8 cellular contexts compared by ENCODE assay signal in the genomic region with DNA sequence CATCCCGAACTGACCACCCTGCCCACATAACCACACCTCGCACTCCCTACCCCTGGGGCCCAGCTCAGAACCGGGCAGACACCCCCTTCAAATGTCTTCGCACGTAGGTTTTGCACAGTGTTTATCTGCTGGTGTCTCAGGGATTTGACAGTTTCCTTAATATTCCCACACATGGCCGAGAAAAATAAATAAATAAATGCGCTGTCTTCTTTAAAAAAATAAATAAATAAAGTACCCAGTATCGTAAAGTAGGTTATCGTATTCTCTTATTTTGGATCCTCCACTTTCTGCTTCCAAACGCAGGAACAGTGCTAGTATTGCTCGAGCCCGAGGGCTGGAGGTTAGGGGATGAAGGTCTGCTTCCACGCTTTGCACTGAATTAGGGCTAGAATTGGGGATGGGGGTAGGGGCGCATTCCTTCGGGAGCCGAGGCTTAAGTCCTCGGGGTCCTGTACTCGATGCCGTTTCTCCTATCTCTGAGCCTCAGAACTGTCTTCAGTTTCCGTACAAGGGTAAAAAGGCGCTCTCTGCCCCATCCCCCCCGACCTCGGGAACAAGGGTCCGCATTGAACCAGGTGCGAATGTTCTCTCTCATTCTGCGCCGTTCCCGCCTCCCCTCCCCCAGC. TPM values are rescaled to one million over a fixed set of nuclear protein-coding genes. Genes with fewer than 3 reads are reported as not detected.
A peak's percentile ranks its signal among the peaks of the same experiment; 100 is the strongest.
DNase-seq lines count a peak whose midpoint lies in the region; ATAC-seq and TF ChIP-seq lines count a peak whose summit lies in the region.

No MANE protein-coding gene starts in this region.

- peak; percentile 16 for DNase-seq in activated effector memory CD4-positive, alpha-beta T cell treated with Interleukin-2 at 50 U/mL for 16 hours
- DNase-seq in activated effector memory CD4-positive, alpha-beta T cell treated with anti-CD3 and anti-CD28 coated beads, Interleukin-2, amount 50 U/mL, for 16 hours, result no peak
- DNase-seq in PC-9 (no peak), NCI-H1417 treated with DMSO at 0.1 percent for 48 hours (lab: John Stamatoyannopoulos, UW) (no peak)

- peaks cover 30% of the 10 kb centered on the region for H4K20me1 ChIP-seq in PC-9 (ENCODE audit: insufficient read depth)
- no peaks in the 10 kb centered on the region for H4K20me1 ChIP-seq in neural cell (ENCODE audit: insufficient read depth)

- peak overlapping the region; percentile 99 for H3K4me2 ChIP-seq in PC-9
- H3K4me2 ChIP-seq in neural cell (ENCODE audit: low read length), result peak overlapping the region; percentile 100

- H3K27ac ChIP-seq in PC-9 (peak overlapping the region; percentile 95), neural cell (ENCODE audit: low read length) (peak overlapping the region; percentile 84)

- intact Hi-C loops in PC-9 (cut with micrococcal nuclease; ENCODE audit: unreplicated experiment), result loop anchor here (1.0 to 5.0 kb wide), 9 partner anchors 16 to 706 kb away; partner anchors contain the start of gene TMED10

- TF ChIP-seq EP300 in neural cell (conservative IDR thresholded peaks at IDR 0.05; ENCODE audit: poor library complexity, severe bottlenecking), result no peak

- ATAC-seq in GM19467 (IDR thresholded peaks at IDR 0.05; ENCODE audit: unreplicated experiment) (no peak), GM18520 (IDR thresholded peaks at IDR 0.05; ENCODE audit: unreplicated experiment) (no peak)

- H2AFZ ChIP-seq in PC-9 (peak overlapping the region; percentile 97), neural cell (ENCODE audit: low read depth, low read length) (no peak overlapping the region)

- H3K9ac ChIP-seq in endocrine pancreas (ENCODE audit: control insufficient read depth, insufficient read depth, low read length), result peak overlapping the region; percentile 76
- peak overlapping the region; percentile 100 for H3K9ac ChIP-seq in neural cell (ENCODE audit: low read length)

- TSS peak; percentile 72 for BruUV-seq in PC-9 (replicated peaks; lab: Mats Ljungman, UMichigan)

- H3K4me1 ChIP-seq in PC-9 (replicated peaks; ENCODE audit: insufficient read depth) (peaks cover 51% of the 10 kb centered on the region), endocrine pancreas (ENCODE audit: control insufficient read depth, insufficient read depth, low read length) (peaks cover 8% of the 10 kb centered on the region)

- POLR2A ChIA-PET in PC-9 (lab: Charles Lee; ENCODE audit: unreplicated experiment), result interaction anchor here (0.6 to 2.5 kb wide), 15 partner anchors 11 to 1003 kb away, joined by 3 to 42 read pairs (median 6); partner anchors contain the start of gene RPS6KL1

- H3K79me2 ChIP-seq in PC-9 (ENCODE audit: low read depth) (peaks cover 31% of the 10 kb centered on the region), neural cell (replicated peaks; ENCODE audit: insufficient read depth, low read length) (no peaks in the 10 kb centered on the region)

- no peak for TF ChIP-seq RAD21 in neural cell (conservative IDR thresholded peaks at IDR 0.05)

- peaks cover 19% of the 10 kb centered on the region for H3K36me3 ChIP-seq in PC-9 (ENCODE audit: low read depth)
- peaks cover 28% of the 10 kb centered on the region for H3K36me3 ChIP-seq in endocrine pancreas (ENCODE audit: control insufficient read depth, insufficient read depth, low read length)
- no peaks in the 10 kb centered on the region for H3K36me3 ChIP-seq in neural cell (ENCODE audit: insufficient read depth, low read length)

- no peaks in the 10 kb centered on the region for H3K27me3 ChIP-seq in PC-9 (ENCODE audit: insufficient read depth, low read depth)
- no peaks in the 10 kb centered on the region for H3K27me3 ChIP-seq in endocrine pancreas (ENCODE audit: control insufficient read depth, insufficient read depth, low read length)
- H3K27me3 ChIP-seq in neural cell (ENCODE audit: insufficient read depth, low read depth, low read length), result peaks cover 15% of the 10 kb centered on the region

- no peak for TF ChIP-seq CTCF in PC-9 (conservative IDR thresholded peaks at IDR 0.05)
- TF ChIP-seq CTCF in neural cell (IDR thresholded peaks at IDR 0.05; ENCODE audit: poor library complexity, severe bottlenecking), result no peak

- peaks cover 37% of the 10 kb centered on the region for H3F3A ChIP-seq in PC-9 (ENCODE audit: insufficient read depth, low read depth)
- peaks cover 4% of the 10 kb centered on the region for H3F3A ChIP-seq in neural cell (ENCODE audit: insufficient read depth, low read length, poor library complexity, severe bottlenecking)

- no peaks in the 10 kb centered on the region for H3K9me2 ChIP-seq in PC-9 (ENCODE audit: insufficient read depth)
- no peaks in the 10 kb centered on the region for H3K9me2 ChIP-seq in neural cell (ENCODE audit: insufficient read depth, low read length)

- CTCF ChIA-PET in PC-9 (lab: Charles Lee), result interaction anchor here (0.9 kb wide), 1 partner anchor 77 kb away, joined by 3 read pairs; no protein-coding TSS in a partner anchor

- H3K9me3 ChIP-seq in PC-9 (ENCODE audit: insufficient read depth, low read depth) (no peaks in the 10 kb centered on the region), endocrine pancreas (ENCODE audit: control insufficient read depth, low read length) (no peaks in the 10 kb centered on the region), neural cell (ENCODE audit: low read length) (no peaks in the 10 kb centered on the region)

- H3K4me3 ChIP-seq in PC-9, result peak overlapping the region; percentile 90
- peak overlapping the region; percentile 92 for H3K4me3 ChIP-seq in endocrine pancreas (ENCODE audit: control insufficient read depth, insufficient read depth, low read length)
- peak overlapping the region; percentile 91 for H3K4me3 ChIP-seq in neural cell (ENCODE audit: low read length)

TF ChIP-seq in neural cell, 6 proteins besides CTCF, POLR2A, EP300 and RAD21:
- TF ChIP-seq MXI1 (conservative IDR thresholded peaks at IDR 0.05; ENCODE audit: poor library complexity, severe bottlenecking) (no peak), POLR2AphosphoS5 (IDR thresholded peaks at IDR 0.05) (peak; percentile 84)
TF ChIP-seq in neural cell: peak in this region for 1.

RNA-seq across cellular contexts. Expression of gene FOS, which starts 0.7 kb away (rescaled TPM):
- 84.6 and 154 TPM in 2 replicates for total RNA-seq in PC-9 (2021)
- polyA plus RNA-seq in neural cell, result 266 and 296 TPM in 2 replicates
- polyA minus RNA-seq in neural cell, result 149 and 226 TPM in 2 replicates
